ENCODE assay signal across 25 cellular contexts in the genomic region with DNA sequence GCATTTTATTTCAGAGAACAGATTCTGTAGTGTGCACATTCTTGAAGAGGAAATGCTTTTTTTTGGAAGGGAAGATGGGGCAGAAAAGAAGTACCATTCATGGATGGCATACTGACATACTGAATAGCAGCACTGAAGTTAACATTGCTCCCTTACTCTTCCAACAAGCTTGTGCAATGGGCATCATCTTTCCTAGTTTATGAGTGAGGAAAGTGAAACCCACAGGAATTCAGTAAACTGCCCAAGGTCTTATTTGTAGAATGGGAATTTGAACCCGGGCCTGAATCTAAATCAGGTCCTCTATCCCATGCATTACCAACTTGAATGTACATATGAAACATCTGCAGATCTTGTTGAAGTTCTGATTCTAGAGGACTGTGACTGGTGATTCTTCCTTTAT.
"Had no signal": no experiment of that assay in that cellular context is flagged by ENCODE, and none has a peak within 500 bp of the region (broad histone marks: within the 10 kb centered on the region; RNA-seq: fewer than 3 reads in every experiment).

No MANE protein-coding gene starts in this region.

- H3K4me3 ChIP-seq: body of pancreas, esophagus squamous epithelium had no signal

- H3K27me3 ChIP-seq: body of pancreas, esophagus squamous epithelium had no signal

- H3K27ac ChIP-seq: body of pancreas, epithelial cell of prostate, esophagus squamous epithelium, VCaP had no signal

- DNase-seq: activated CD4-positive, alpha-beta memory T cell treated with anti-CD3 and anti-CD28 coated beads, Interleukin-2, amount 10 ng/mL, durations not matched to agents 7 days and 5 days; activated CD4-positive, alpha-beta T cell treated with anti-CD3 and anti-CD28 coated beads for 1 hour; activated CD4-positive, alpha-beta T cell treated with anti-CD3 and anti-CD28 coated beads for 4 hours; activated CD4-positive, alpha-beta T cell treated with anti-CD3 and anti-CD28 coated beads, Interleukin-2, amount 10 ng/mL, durations not matched to agents 7 days and 5 days; activated CD4-positive, alpha-beta T cell treated with anti-CD3 and anti-CD28 coated beads, Interleukin-2, amount 50 U/mL, for 4 hours; activated CD8-positive, alpha-beta memory T cell treated with anti-CD3 and anti-CD28 coated beads, Interleukin-2, amount 50 U/mL, for 48 hours; activated gamma-delta T cell treated with Interleukin-2 at 50 U/mL for 16 hours; activated naive CD4-positive, alpha-beta T cell treated with anti-CD3 and anti-CD28 coated beads, Interleukin-2, amount 50 U/mL, for 16 hours; activated naive CD4-positive, alpha-beta T cell treated with Interleukin-2 at 50 U/mL for 16 hours; activated T-cell treated with anti-CD3 and anti-CD28 coated beads for 4 hours; activated T-cell treated with anti-CD3 and anti-CD28 coated beads, Interleukin-2, amount 50 U/mL, for 24 hours; activated T-cell treated with anti-CD3 and anti-CD28 coated beads, Interleukin-2, amount 50 U/mL, for 72 hours; amniotic stem cell; anterior cingulate cortex; body of pancreas; caudate nucleus; cortex of kidney; dermis blood vessel endothelial cell; effector CD4-positive, alpha-beta T cell; esophagus squamous epithelium; head of caudate nucleus; hippocampal formation; T-helper 2 cell had no signal

- H3K36me3 ChIP-seq: esophagus squamous epithelium had no signal

- H3K9me3 ChIP-seq: body of pancreas, esophagus squamous epithelium had no signal
